ENCODE assay signal across 1 cellular context in the genomic region with DNA sequence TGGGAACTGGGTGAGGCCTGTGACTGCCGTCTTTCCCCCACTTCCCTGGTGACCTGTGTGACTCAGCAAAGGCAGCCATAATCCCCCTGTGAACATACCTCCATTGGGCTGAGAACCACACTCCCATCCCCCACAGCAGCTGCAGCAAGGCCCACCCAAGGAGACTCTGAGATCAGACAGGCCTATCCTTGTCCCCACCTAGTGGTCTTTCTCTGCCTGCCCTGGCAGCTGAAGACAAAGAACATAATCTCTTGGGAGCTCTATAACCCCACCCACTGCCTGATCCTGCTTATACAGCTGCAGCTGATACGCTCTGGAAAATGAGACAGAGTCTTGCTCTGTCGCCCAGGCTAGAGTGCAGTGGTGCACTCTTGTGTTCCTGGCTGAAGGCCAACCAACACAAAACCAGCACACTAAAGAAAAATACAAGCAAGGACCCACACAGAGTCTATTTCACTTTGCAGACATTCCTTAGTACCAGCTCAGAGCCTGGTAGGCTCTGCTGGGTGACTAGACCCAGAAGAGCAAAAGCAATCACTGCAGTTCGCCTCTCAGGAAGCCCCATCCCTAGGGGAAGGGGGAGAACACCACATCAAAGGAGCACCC.
TF ChIP-seq lines count a peak whose summit lies in the region.

No MANE protein-coding gene starts in this region.

TF ChIP-seq in H1, 55 proteins besides CTCF, POLR2A, EP300 and RAD21 (continued from another document):
- TF ChIP-seq HDAC6 (IDR thresholded peaks at IDR 0.05; ENCODE audit: low read depth, low read length) (no peak), SIN3A (conservative IDR thresholded peaks at IDR 0.05 in 1 of 2, IDR thresholded peaks at IDR 0.05 in 1 of 2; ENCODE audit: low read depth in 1 of 2, low read length in 2 of 2) (no peak), GABPA (IDR thresholded peaks at IDR 0.05; ENCODE audit: borderline replicate concordance, insufficient read depth, low read length) (no peak), POU5F1 (IDR thresholded peaks at IDR 0.05; ENCODE audit: low read depth, low read length) (no peak), YY1 (IDR thresholded peaks at IDR 0.05; ENCODE audit: low read depth, low read length) (peak; percentile 95), BACH1 (IDR thresholded peaks at IDR 0.05; ENCODE audit: low read length) (peak; percentile 91), CREB1 (IDR thresholded peaks at IDR 0.05) (peak; percentile 16; the same call in 1 of the 2 replicates), BCL11A (IDR thresholded peaks at IDR 0.05; ENCODE audit: low read depth in 2 of 2, low read length in 2 of 2) (no peak), TCF12 (IDR thresholded peaks at IDR 0.05; ENCODE audit: low read depth, low read length) (peak; percentile 99), CHD2 (IDR thresholded peaks at IDR 0.05; ENCODE audit: low read length) (peak; percentile 75), RXRA (IDR thresholded peaks at IDR 0.05; ENCODE audit: insufficient read depth, low read depth, low read length) (no peak), SP1 (IDR thresholded peaks at IDR 0.05; ENCODE audit: low read depth, low read length) (peak; percentile 79), NANOG (IDR thresholded peaks at IDR 0.05; ENCODE audit: insufficient read depth, low read depth, low read length, poor library complexity, severe bottlenecking) (no peak), EGR1 (IDR thresholded peaks at IDR 0.05; ENCODE audit: borderline replicate concordance, low read depth, low read length) (no peak), CTBP2 (IDR thresholded peaks at IDR 0.05; ENCODE audit: borderline replicate concordance, insufficient read depth, insufficient read length, low read length) (peak; percentile 71), TEAD4 (IDR thresholded peaks at IDR 0.05; ENCODE audit: low read depth, low read length) (peak; percentile 72), SIX5 (IDR thresholded peaks at IDR 0.05; ENCODE audit: low read depth, low read length) (no peak)
- TF ChIP-seq, protein P1, sequence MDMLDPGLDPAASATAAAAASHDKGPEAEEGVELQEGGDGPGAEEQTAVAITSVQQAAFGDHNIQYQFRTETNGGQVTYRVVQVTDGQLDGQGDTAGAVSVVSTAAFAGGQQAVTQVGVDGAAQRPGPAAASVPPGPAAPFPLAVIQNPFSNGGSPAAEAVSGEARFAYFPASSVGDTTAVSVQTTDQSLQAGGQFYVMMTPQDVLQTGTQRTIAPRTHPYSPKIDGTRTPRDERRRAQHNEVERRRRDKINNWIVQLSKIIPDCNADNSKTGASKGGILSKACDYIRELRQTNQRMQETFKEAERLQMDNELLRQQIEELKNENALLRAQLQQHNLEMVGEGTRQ (IDR thresholded peaks at IDR 0.05; ENCODE audit: low read length) = no peak
- TF ChIP-seq, protein P2, sequence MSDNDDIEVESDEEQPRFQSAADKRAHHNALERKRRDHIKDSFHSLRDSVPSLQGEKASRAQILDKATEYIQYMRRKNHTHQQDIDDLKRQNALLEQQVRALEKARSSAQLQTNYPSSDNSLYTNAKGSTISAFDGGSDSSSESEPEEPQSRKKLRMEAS (IDR thresholded peaks at IDR 0.05) = 0 out of 2 replicates have a peak, but pooled peaks have one; percentile 43
TF ChIP-seq in H1: peak in this region for 14.
